In the genomic region with DNA sequence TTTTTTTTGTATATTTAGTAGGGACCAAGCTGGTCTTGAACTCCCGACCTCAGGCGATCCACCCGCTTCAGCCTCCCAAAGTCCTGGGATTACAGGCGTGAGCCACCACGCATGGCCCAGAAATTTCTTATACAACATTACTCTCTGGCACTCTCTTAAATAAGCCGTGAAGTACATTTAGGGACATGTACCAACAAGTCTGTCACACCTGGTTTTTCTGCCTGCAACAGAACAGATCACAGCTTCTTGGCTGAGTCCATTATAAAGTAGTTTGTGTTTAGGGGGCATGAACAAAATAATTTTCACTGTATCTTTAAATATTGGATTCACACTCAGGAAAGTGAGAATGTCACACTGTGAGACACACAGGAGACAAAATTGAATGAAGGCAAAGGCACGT, we compare ENCODE assay signal across 19 cellular contexts.
"Had no signal": no experiment of that assay in that cellular context is flagged by ENCODE, and none has a peak within 500 bp of the region (broad histone marks: within the 10 kb centered on the region; RNA-seq: fewer than 3 reads in every experiment).

No MANE protein-coding gene starts in this region.

- H3K4me3 ChIP-seq: K562, MG63 had no signal

- ATAC-seq: K562 had no signal

- H3K4me1 Mint-ChIP-seq: IgD-negative memory B cell had no signal

- H3K27me3 Mint-ChIP-seq: IgD-negative memory B cell had no signal

- H3K27me3 ChIP-seq: MG63 had no signal

- H3K4me3 Mint-ChIP-seq: IgD-negative memory B cell had no signal

- H3K9ac ChIP-seq: KMS-11, SK-N-SH had no signal

- H3K9me3 ChIP-seq: MG63, SK-N-SH had no signal

- H3K27ac Mint-ChIP-seq: IgD-negative memory B cell had no signal

- H3K36me3 Mint-ChIP-seq: IgD-negative memory B cell had no signal

- H3K36me3 ChIP-seq: MG63 had no signal

- H3K27ac ChIP-seq: HL-60, KMS-11 had no signal

- DNase-seq: MG63, NCI-H1092, NCI-H1105 treated with DMSO at 0.1 percent for 48 hours, NCI-H1417 treated with DMSO at 0.1 percent for 48 hours, NCI-H146, NCI-H187, NCI-H2029, NCI-H2081 treated with DMSO at 0.1 percent for 48 hours, NCI-H2227 treated with DMSO at 0.1 percent for 48 hours, NCI-H524, NCI-H526 treated with DMSO at 0.1 percent for 48 hours, NCI-H774, RPMI8226, SK-N-SH, SW 1271 had no signal

- H3K4me2 ChIP-seq: KMS-11, SK-N-SH had no signal
